7 cellular contexts compared by ENCODE assay signal in the genomic region with DNA sequence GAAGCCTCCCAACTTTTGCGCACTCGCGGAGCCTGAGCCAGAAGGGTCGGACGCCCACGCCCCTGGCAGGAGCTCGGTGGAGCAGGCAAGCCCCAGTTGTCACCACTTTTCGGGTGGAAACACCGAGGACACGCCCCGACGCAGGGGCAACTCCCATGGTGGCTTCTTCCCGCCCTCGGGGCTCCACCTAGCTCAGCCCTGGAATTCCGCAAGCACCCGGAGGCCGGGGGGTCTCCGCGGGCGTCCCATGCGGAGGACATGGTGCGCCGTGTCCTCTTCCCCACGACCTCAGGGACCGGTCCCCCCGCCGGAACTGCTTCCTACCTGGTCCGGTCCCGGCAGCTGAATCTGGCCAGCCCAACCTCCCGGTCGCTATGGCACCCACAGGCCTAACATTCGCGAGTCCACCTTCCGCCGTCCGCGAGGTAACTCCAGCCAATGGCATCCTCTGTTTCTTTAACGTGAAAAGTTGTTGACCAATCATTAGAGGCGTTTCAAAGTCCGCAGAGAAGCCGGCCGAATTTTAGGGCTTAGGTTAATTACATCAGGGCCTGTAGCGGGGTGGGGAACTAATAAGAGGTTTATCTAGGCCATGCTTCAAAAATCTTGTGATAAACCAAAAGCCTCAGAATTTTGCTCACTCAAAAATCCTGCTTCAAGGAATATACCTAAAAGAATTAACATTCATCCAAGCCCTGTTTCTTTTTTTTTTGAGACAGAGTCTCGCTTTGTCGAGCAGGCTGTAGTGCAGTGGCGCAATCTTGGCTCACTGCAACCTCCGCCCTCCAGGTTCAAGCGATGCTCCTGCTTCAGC. TPM values are rescaled to one million over a fixed set of nuclear protein-coding genes. Genes with fewer than 3 reads are reported as not detected.
DNase-seq lines count a peak whose midpoint lies in the region; ATAC-seq and TF ChIP-seq lines count a peak whose summit lies in the region.

A gene with protein sequence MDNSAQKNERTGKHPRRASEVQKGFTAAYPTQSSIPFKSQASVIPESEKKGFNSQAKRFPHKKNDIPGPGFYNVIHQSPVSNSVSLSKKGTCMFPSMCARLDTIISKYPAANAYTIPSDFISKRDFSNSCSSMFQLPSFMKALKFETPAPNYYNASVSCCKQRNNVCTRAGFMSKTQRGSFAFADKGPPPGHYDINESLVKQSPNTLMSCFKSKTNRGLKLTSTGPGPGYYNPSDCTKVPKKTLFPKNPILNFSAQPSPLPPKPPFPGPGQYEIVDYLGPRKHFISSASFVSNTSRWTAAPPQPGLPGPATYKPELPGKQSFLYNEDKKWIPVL (minus strand): TSS at position 433 of the 814 bp plus-strand sequence. CDS start 12,394 bp downstream, outside the sequence.

- DNase-seq in NCI-H1105 treated with DMSO at 0.1 percent for 48 hours (lab: John Stamatoyannopoulos, UW): peak; percentile 90
- DNase-seq in T-helper 2 cell: peak; percentile 33 to 84 (median 56)
- DNase-seq in left ventricle myocardium inferior: peak; percentile 76
- peak; percentile 54 to 97 (median 74) for DNase-seq in posterior cingulate gyrus
- DNase-seq in upper lobe of left lung: peak; percentile 91 to 93

- intact Hi-C loops in left ventricle myocardium inferior (cut with micrococcal nuclease): no loop called here
- intact Hi-C loops in posterior cingulate gyrus (cut with DNase I): loop anchor here (10.0 kb wide), 1 partner anchor 91 kb away; the partner anchor contains the start of gene RCAN3

- TF ChIP-seq POLR2A in upper lobe of left lung (IDR thresholded peaks at IDR 0.05): peak in 2 of 4 donors; percentile 47 to 59

- H3K27me3 ChIP-seq in left ventricle myocardium inferior (ENCODE audit: low read depth) (no peaks in the 10 kb centered on the region), upper lobe of left lung (no peaks in the 10 kb centered on the region)

- TF ChIP-seq EP300 in upper lobe of left lung (IDR thresholded peaks at IDR 0.05): no peak

- no peaks in the 10 kb centered on the region for H3K36me3 ChIP-seq in left ventricle myocardium inferior
- H3K36me3 ChIP-seq in upper lobe of left lung: no peaks in the 10 kb centered on the region

- TF ChIP-seq CTCF in left ventricle myocardium inferior (IDR thresholded peaks at IDR 0.05; ENCODE audit: borderline replicate concordance) (no peak), upper lobe of left lung (IDR thresholded peaks at IDR 0.05) (peak in 1 of 6 experiments; percentile 5)

- ATAC-seq in GM18517 (IDR thresholded peaks at IDR 0.05; ENCODE audit: unreplicated experiment) (peak; percentile 45), upper lobe of left lung (ENCODE audit: low FRiP score in 2 of 2) (peak; percentile 88 to 90)

- H3K9me3 ChIP-seq in left ventricle myocardium inferior (replicated peaks) (no peaks in the 10 kb centered on the region), upper lobe of left lung (no peaks in the 10 kb centered on the region)

- H3K4me1 ChIP-seq in left ventricle myocardium inferior: peaks cover 47% of the 10 kb centered on the region
- H3K4me1 ChIP-seq in upper lobe of left lung: peaks cover 27 to 48% (median 34%) of the 10 kb centered on the region in 4 donors

- H3K27ac ChIP-seq in angular gyrus (ENCODE audit: low read depth, low read length) (peak within 1 kb of the TSS; percentile 29), left ventricle myocardium inferior (replicated peaks) (peak within 1 kb of the TSS; percentile 76), upper lobe of left lung (peak within 1 kb of the TSS; percentile 75 to 92 (median 83))

- H3K4me3 ChIP-seq in left ventricle myocardium inferior (peak within 1 kb of the TSS; percentile 80), upper lobe of left lung (peak within 1 kb of the TSS; percentile 69 to 77 (median 74))

- 6 to 21% methylated on average over 13 to 42 of the region's 48 CpGs for WGBS in upper lobe of left lung, 2 donors

RNA-seq across cellular contexts. Expression of the gene that starts here (rescaled TPM):
- 4.9 TPM for total RNA-seq in left ventricle myocardium inferior
- 10 to 100 TPM in 2 of 6 donors, 1 to 10 TPM in 4; 5.5 to 20.1 (median 8.2) TPM for total RNA-seq in upper lobe of left lung

Comparison
In these comparisons a context has a peak if more than half of its experiments do, and no peak if none do; other contexts are left out.
1. Peak in every context shown above with its lines: DNase-seq, ATAC-seq, H3K4me3 ChIP-seq and H3K27ac ChIP-seq.
2. H3K27ac ChIP-seq: peak in every context shown above with its lines; median percentile 83 in upper lobe of left lung; 76 in left ventricle myocardium inferior; 29 in angular gyrus.